Comparison of ENCODE assay signal across 1 cellular context in the genomic region with DNA sequence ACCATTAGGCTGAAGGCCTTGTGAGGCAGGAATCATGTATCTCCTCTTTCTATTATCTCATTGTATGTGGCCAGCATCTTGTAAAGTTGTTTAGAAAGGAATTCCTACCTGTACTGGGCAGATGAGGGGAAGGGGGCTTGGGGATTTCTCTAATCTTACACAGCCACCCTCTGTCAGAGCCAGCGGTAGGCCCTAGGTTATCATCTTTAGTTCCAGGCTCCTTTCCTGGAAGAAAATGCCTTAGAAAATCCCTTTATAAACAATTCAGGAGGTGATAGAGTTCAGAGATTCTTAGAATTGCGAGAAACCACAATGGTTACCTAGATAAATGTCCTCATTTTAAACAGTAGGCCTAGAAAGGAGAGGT.
TF ChIP-seq lines count a peak whose summit lies in the region.

No MANE protein-coding gene starts in this region.

TF ChIP-seq in SK-N-SH, 30 proteins besides CTCF, POLR2A, EP300 and RAD21 (continued from another document):
- TF ChIP-seq, protein P1, sequence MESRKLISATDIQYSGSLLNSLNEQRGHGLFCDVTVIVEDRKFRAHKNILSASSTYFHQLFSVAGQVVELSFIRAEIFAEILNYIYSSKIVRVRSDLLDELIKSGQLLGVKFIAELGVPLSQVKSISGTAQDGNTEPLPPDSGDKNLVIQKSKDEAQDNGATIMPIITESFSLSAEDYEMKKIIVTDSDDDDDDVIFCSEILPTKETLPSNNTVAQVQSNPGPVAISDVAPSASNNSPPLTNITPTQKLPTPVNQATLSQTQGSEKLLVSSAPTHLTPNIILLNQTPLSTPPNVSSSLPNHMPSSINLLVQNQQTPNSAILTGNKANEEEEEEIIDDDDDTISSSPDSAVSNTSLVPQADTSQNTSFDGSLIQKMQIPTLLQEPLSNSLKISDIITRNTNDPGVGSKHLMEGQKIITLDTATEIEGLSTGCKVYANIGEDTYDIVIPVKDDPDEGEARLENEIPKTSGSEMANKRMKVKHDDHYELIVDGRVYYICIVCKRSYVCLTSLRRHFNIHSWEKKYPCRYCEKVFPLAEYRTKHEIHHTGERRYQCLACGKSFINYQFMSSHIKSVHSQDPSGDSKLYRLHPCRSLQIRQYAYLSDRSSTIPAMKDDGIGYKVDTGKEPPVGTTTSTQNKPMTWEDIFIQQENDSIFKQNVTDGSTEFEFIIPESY (IDR thresholded peaks at IDR 0.05; ENCODE audit: borderline replicate concordance, low read depth) = no peak
- no peak for TF ChIP-seq TEAD4 (IDR thresholded peaks at IDR 0.05; ENCODE audit: borderline replicate concordance, insufficient read depth)
- no peak for TF ChIP-seq FOXM1 (IDR thresholded peaks at IDR 0.05; ENCODE audit: low read depth)
- no peak for TF ChIP-seq NFIC (IDR thresholded peaks at IDR 0.05; ENCODE audit: borderline replicate concordance)
- no peak for TF ChIP-seq RFX5 (IDR thresholded peaks at IDR 0.05; ENCODE audit: low read length)
- no peak for TF ChIP-seq GABPA (IDR thresholded peaks at IDR 0.05; ENCODE audit: low read depth)
- no peak for TF ChIP-seq SMC3 (IDR thresholded peaks at IDR 0.05; ENCODE audit: low read depth, low read length)
